ENCODE assay signal across 20 cellular contexts in the genomic region with DNA sequence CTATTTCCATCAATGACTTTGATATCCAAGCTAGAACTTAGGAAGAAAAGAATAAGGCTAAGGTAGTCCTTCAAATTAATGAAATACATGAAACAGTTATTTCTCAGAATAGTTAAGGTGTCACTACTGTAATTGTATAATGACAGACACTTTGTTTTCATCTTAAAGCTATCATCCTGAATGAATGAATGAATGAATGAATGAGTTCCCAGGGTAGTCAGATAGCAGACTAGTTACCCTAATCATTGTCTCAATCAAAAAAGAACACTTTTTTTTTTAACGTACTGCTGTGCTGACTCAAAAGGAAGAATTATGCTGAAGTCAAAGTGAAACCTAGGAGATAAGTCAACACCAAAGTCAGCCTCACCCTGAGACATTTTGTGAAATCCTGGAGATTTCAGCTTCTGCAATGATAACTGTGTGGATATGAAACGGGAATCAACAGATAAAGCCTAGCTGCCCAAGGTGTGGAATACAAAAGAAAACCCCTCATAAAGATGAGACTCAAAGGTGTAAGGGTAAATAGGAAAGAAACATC.
A peak's percentile ranks its signal among the peaks of the same experiment; 100 is the strongest.
DNase-seq lines count a peak whose midpoint lies in the region; ATAC-seq, FAIRE-seq and TF ChIP-seq lines count a peak whose summit lies in the region.
"Had no signal": no experiment of that assay in that cellular context is flagged by ENCODE, and none has a peak within 500 bp of the region (broad histone marks: within the 10 kb centered on the region; RNA-seq: fewer than 3 reads in every experiment).

No MANE protein-coding gene starts in this region.

- peaks cover 8% of the 10 kb centered on the region; the same call in 1 of the 3 replicates for H3K4me1 ChIP-seq in A549

- TF ChIP-seq EP300 in A549 (IDR thresholded peaks at IDR 0.05): no peak

- CTCF ChIA-PET in A549 (lab: Yijun Ruan, JAX): no interaction called here

- H3K4me2 ChIP-seq in A549: peak overlapping the region; percentile 32; the same call in 1 of the 3 replicates
- H3K4me2 ChIP-seq: GM23338 had no signal

- no peaks in the 10 kb centered on the region for H3K9me3 Mint-ChIP-seq in T-helper 2 cell treated with Interferon-gamma antibody and Interleukin-4, amounts not matched to agents 5 μg/mL and 100 μg/mL, for 36 hours
- H3K9me3 Mint-ChIP-seq: CD8-positive, alpha-beta T cell; GM23338 had no signal

- no peaks in the 10 kb centered on the region for H3K9me3 ChIP-seq in A549

- TF ChIP-seq CTCF in A549 (IDR thresholded peaks at IDR 0.05): no peak

- no peak for TF ChIP-seq RAD21 in A549 (conservative IDR thresholded peaks at IDR 0.05 in 1 of 2, IDR thresholded peaks at IDR 0.05 in 1 of 2)

- ATAC-seq in A549: no peak
- ATAC-seq: CD8-positive, alpha-beta T cell; GM23338 had no signal

- 17% methylated on average over 2 of the region's 2 CpGs for WGBS in A549 (ENCODE audit: missing lambda C conversion rate)

- H3K36me3 Mint-ChIP-seq in T-helper 2 cell treated with Interferon-gamma antibody and Interleukin-4, amounts not matched to agents 5 μg/mL and 100 μg/mL, for 36 hours (ENCODE audit: low read depth): no peaks in the 10 kb centered on the region
- H3K36me3 Mint-ChIP-seq: CD8-positive, alpha-beta T cell had no signal

- peaks cover 12% of the 10 kb centered on the region for H3K4me1 Mint-ChIP-seq in T-helper 2 cell treated with Interferon-gamma antibody and Interleukin-4, amounts not matched to agents 5 μg/mL and 100 μg/mL, for 36 hours (ENCODE audit: low read depth)
- H3K4me1 Mint-ChIP-seq: B cell, GM23338 had no signal

- peak overlapping the region; percentile 34 for H3K27ac Mint-ChIP-seq in T-helper 2 cell treated with Interferon-gamma antibody and Interleukin-4, amounts not matched to agents 5 μg/mL and 100 μg/mL, for 36 hours
- H3K27ac Mint-ChIP-seq: B cell; CD8-positive, alpha-beta T cell; GM23338 had no signal

- no peaks in the 10 kb centered on the region for H3K27me3 Mint-ChIP-seq in T-helper 2 cell treated with Interferon-gamma antibody and Interleukin-4, amounts not matched to agents 5 μg/mL and 100 μg/mL, for 36 hours (ENCODE audit: low read depth)
- H3K27me3 Mint-ChIP-seq: B cell had no signal

- FAIRE-seq in A549 (lab: Jason Lieb, UNC): peak; percentile 99
- FAIRE-seq in GM12892 (lab: Jason Lieb, UNC): peak; percentile 14
- FAIRE-seq: GM18507 had no signal

- H3K4me3 ChIP-seq in A549: no peak overlapping the region
- H3K4me3 ChIP-seq: GM23338 had no signal

- TF ChIP-seq POLR2A in A549 (IDR thresholded peaks at IDR 0.05; ENCODE audit: low read length) (no peak), GM12892 (IDR thresholded peaks at IDR 0.05; ENCODE audit: low read depth, low read length) (no peak)

- H3K4me3 Mint-ChIP-seq in T-helper 2 cell treated with Interferon-gamma antibody and Interleukin-4, amounts not matched to agents 5 μg/mL and 100 μg/mL, for 36 hours: peak overlapping the region; percentile 66
- H3K4me3 Mint-ChIP-seq: B cell; CD8-positive, alpha-beta T cell; GM23338 had no signal

- H3K27ac ChIP-seq in A549: no peak overlapping the region
- H3K27ac ChIP-seq: C4-2B had no signal

- DNase-seq in A549 (ENCODE audit: low read depth in 1 of 2, low spot score in 1 of 2) (no peak), GM12892 (ENCODE audit: insufficient read length) (no peak), cerebellar cortex (ENCODE audit: low spot score) (peak; percentile 6), T-helper 9 cell (no peak), NCI-H82 (lab: John Stamatoyannopoulos, UW) (no peak)
- DNase-seq in T-helper 2 cell treated with Interferon-gamma antibody and Interleukin-4, amounts not matched to agents 5 μg/mL and 100 μg/mL, for 36 hours (ENCODE audit: low spot score): no peak
- DNase-seq in activated T-cell treated with anti-CD3 and anti-CD28 coated beads, Interleukin-2, amount 50 U/mL, for 1 hour: no peak
- DNase-seq: CD8-positive, alpha-beta T cell; COR-L47; DMS153; DMS79 treated with DMSO at 0.1 percent for 48 hours; EL; GDM1; H7; IMR-90; KBM-7 had no signal

- POLR2A ChIA-PET in A549 (lab: Yijun Ruan, JAX): no interaction called here

TF ChIP-seq in A549, 52 proteins besides CTCF, POLR2A, EP300 and RAD21:
- TF ChIP-seq ZC3H11A (IDR thresholded peaks at IDR 0.05) (no peak), RFX5 (IDR thresholded peaks at IDR 0.05) (no peak), MYC (IDR thresholded peaks at IDR 0.05; ENCODE audit: borderline replicate concordance, low read length) (no peak), NPAS2 (CRISPR knock-in tag; IDR thresholded peaks at IDR 0.05; ENCODE audit: borderline replicate concordance) (no peak), CHD4 (IDR thresholded peaks at IDR 0.05; ENCODE audit: borderline replicate concordance) (no peak), SREBF2 (IDR thresholded peaks at IDR 0.05) (no peak), CBX8 (IDR thresholded peaks at IDR 0.05) (no peak)
- TF ChIP-seq, protein P1, sequence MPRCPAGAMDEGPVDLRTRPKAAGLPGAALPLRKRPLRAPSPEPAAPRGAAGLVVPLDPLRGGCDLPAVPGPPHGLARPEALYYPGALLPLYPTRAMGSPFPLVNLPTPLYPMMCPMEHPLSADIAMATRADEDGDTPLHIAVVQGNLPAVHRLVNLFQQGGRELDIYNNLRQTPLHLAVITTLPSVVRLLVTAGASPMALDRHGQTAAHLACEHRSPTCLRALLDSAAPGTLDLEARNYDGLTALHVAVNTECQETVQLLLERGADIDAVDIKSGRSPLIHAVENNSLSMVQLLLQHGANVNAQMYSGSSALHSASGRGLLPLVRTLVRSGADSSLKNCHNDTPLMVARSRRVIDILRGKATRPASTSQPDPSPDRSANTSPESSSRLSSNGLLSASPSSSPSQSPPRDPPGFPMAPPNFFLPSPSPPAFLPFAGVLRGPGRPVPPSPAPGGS (IDR thresholded peaks at IDR 0.05): no peak
